ENCODE assay signal across 1 cellular context in genomic region chr2:118860506-118860905, GRCh38.
TF ChIP-seq lines count a peak whose summit lies in the region.

No MANE protein-coding gene starts in this region.

TF ChIP-seq in GM23338, 12 proteins besides CTCF, POLR2A, EP300 and RAD21 (continued from another document):
- no peak for TF ChIP-seq ZNF462 (CRISPR knock-in tag; IDR thresholded peaks at IDR 0.05)
